17 cellular contexts compared by ENCODE assay signal in the genomic region with DNA sequence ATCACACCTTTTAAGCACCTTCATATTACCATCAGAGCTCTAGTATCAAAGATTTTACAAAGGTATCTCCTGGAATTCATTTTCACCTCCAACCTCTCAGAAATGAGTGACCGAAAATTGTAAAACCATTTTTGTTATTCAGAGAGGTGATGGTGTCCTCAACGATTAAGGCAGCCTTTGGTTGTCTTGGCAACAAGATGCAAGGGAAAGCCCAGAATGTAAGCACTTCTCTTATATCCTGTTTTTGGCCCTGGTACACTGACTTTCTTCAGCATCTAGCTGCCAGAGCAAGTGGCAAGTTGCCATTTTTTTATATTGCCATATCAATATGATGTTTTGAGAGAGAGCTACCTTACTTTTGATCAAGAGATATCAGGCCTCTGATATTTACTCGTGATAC.
DNase-seq lines count a peak whose midpoint lies in the region; ATAC-seq and TF ChIP-seq lines count a peak whose summit lies in the region.
"Had no signal": no experiment of that assay in that cellular context is flagged by ENCODE, and none has a peak within 500 bp of the region (broad histone marks: within the 10 kb centered on the region; RNA-seq: fewer than 3 reads in every experiment).

No MANE protein-coding gene starts in this region.

- H3K36me3 Mint-ChIP-seq in activated T-helper 17 cell treated with anti-CD3 and anti-CD28 coated beads, Interleukin-2, amount 50 U/mL, for 72 hours (ENCODE audit: low read depth): no peaks in the 10 kb centered on the region
- H3K36me3 Mint-ChIP-seq: IgD-negative memory B cell had no signal

- no peak overlapping the region for H2AFZ ChIP-seq in smooth muscle cell (ENCODE audit: low read depth)

- H3K9me3 Mint-ChIP-seq in activated T-helper 17 cell treated with anti-CD3 and anti-CD28 coated beads, Interleukin-2, amount 50 U/mL, for 72 hours: no peaks in the 10 kb centered on the region

- WGBS in smooth muscle cell (ENCODE audit: low lambda C conversion rate): 95% methylated on average over 3 of the region's 3 CpGs

- H4K20me1 ChIP-seq in smooth muscle cell (ENCODE audit: low read depth): no peaks in the 10 kb centered on the region
- H4K20me1 ChIP-seq: BLaER1 had no signal

- no peak overlapping the region for H3K27ac ChIP-seq in smooth muscle cell (ENCODE audit: low read depth)
- H3K27ac ChIP-seq: 22Rv1, BLaER1 had no signal

- no peaks in the 10 kb centered on the region for H3K4me1 Mint-ChIP-seq in activated T-helper 17 cell treated with anti-CD3 and anti-CD28 coated beads, Interleukin-2, amount 50 U/mL, for 72 hours
- H3K4me1 Mint-ChIP-seq: IgD-negative memory B cell had no signal

- H3K4me1 ChIP-seq in adipocyte (ENCODE audit: control insufficient read depth, insufficient read depth, low read length) (no peaks in the 10 kb centered on the region), smooth muscle cell (ENCODE audit: low read depth) (no peaks in the 10 kb centered on the region)
- H3K4me1 ChIP-seq: BLaER1 had no signal

- H3K4me3 ChIP-seq in adipocyte (ENCODE audit: low read length) (no peak overlapping the region), fibroblast of the aortic adventitia (ENCODE audit: low read depth, low read length) (no peak overlapping the region), smooth muscle cell (no peak overlapping the region)
- H3K4me3 ChIP-seq: BLaER1 had no signal

- H3K9me3 ChIP-seq in adipocyte (ENCODE audit: control insufficient read depth, low read length) (no peaks in the 10 kb centered on the region), smooth muscle cell (replicated peaks; ENCODE audit: low read depth) (no peaks in the 10 kb centered on the region)
- H3K9me3 ChIP-seq: BLaER1 had no signal

- peaks cover 3% of the 10 kb centered on the region for H3K27me3 Mint-ChIP-seq in activated T-helper 17 cell treated with anti-CD3 and anti-CD28 coated beads, Interleukin-2, amount 50 U/mL, for 72 hours
- H3K27me3 Mint-ChIP-seq: IgD-negative memory B cell had no signal

- no peak for TF ChIP-seq CTCF in fibroblast of the aortic adventitia (IDR thresholded peaks at IDR 0.05; ENCODE audit: insufficient read depth, low read length)
- TF ChIP-seq CTCF in smooth muscle cell (IDR thresholded peaks at IDR 0.05; ENCODE audit: borderline replicate concordance, insufficient read depth, poor library complexity, severe bottlenecking): no peak

- H3K4me2 ChIP-seq in smooth muscle cell: peak overlapping the region; percentile 20
- H3K4me2 ChIP-seq: BLaER1 had no signal

- no peak overlapping the region for H3K4me3 Mint-ChIP-seq in activated T-helper 17 cell treated with anti-CD3 and anti-CD28 coated beads, Interleukin-2, amount 50 U/mL, for 72 hours
- H3K4me3 Mint-ChIP-seq: IgD-negative memory B cell had no signal

- H3K36me3 ChIP-seq in adipocyte (ENCODE audit: control insufficient read depth, insufficient read depth, low read length, severe bottlenecking) (no peaks in the 10 kb centered on the region), smooth muscle cell (ENCODE audit: low read depth) (no peaks in the 10 kb centered on the region)
- H3K36me3 ChIP-seq: BLaER1 had no signal

- H3K79me2 ChIP-seq in smooth muscle cell (ENCODE audit: low read depth): no peaks in the 10 kb centered on the region

- DNase-seq in NCI-H1105 treated with DMSO at 0.1 percent for 48 hours (lab: John Stamatoyannopoulos, UW): peak; percentile 26
- DNase-seq in NCI-H1105 (lab: John Stamatoyannopoulos, UW): no peak
- peak; percentile 5 for DNase-seq in adipocyte (ENCODE audit: low read depth)
- DNase-seq in fibroblast of the aortic adventitia (ENCODE audit: low read depth): peak; percentile 14
- DNase-seq in smooth muscle cell (lab: John Stamatoyannopoulos, UW; ENCODE audit: unreplicated experiment): no peak
- DNase-seq in ureter (ENCODE audit: low spot score): no peak
- DNase-seq: DMS 273 treated with DMSO at 0.1 percent for 48 hours, NCI-H1436 treated with DMSO at 0.1 percent for 48 hours, NCI-H2081 treated with DMSO at 0.1 percent for 48 hours, NCI-H345, NCI-H526 treated with DMSO at 0.1 percent for 48 hours had no signal

- H3K27ac Mint-ChIP-seq in activated T-helper 17 cell treated with anti-CD3 and anti-CD28 coated beads, Interleukin-2, amount 50 U/mL, for 72 hours: no peak overlapping the region
- H3K27ac Mint-ChIP-seq: IgD-negative memory B cell had no signal

- ATAC-seq in HG03521 (IDR thresholded peaks at IDR 0.05; ENCODE audit: unreplicated experiment): no peak
- no peak for ATAC-seq in activated T-helper 17 cell treated with anti-CD3 and anti-CD28 coated beads, Interleukin-2, amount 50 U/mL, for 72 hours (replicated peaks)
- ATAC-seq: Right ventricle myocardium inferior had no signal

- no peak overlapping the region for H3K9ac ChIP-seq in adipocyte (ENCODE audit: low read length)
- no peak overlapping the region for H3K9ac ChIP-seq in smooth muscle cell (ENCODE audit: low read depth)
- H3K9ac ChIP-seq: BLaER1 had no signal

- no peaks in the 10 kb centered on the region for H3K27me3 ChIP-seq in adipocyte (replicated peaks; ENCODE audit: control insufficient read depth, insufficient read depth, low read length)
- no peaks in the 10 kb centered on the region for H3K27me3 ChIP-seq in smooth muscle cell (ENCODE audit: low read depth)
- H3K27me3 ChIP-seq: BLaER1 had no signal

- peaks cover 6% of the 10 kb centered on the region for H3F3A ChIP-seq in smooth muscle cell (ENCODE audit: low read depth)

Comparison
In these comparisons a context has a peak if more than half of its experiments do, and no peak if none do; other contexts are left out.
1. DNase-seq: peak in NCI-H1105 treated with DMSO at 0.1 percent for 48 hours (single experiment), adipocyte (single experiment) and fibroblast of the aortic adventitia (single experiment); none in NCI-H1105 (single experiment), smooth muscle cell (single experiment) and ureter (single experiment).